21 cellular contexts compared by ENCODE assay signal in the genomic region with DNA sequence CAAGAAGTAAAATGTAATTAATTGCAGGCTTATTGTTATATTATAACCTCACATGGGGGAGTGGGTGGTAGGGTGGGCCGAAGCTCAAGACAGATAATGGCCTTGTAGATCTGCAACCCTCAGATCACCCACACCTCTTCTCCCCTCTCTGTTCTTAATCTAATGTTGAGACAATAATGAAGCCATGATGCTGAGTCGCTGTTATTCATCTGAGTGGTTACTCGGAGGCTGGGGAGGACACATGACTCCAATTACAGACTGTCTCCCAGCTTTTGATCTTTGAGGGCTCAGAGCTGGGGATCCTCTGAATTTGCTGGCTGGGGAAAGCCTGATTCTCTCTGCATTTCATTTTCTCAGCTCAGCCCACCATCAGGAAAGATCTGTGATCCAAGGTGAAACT.
"Had no signal": no experiment of that assay in that cellular context is flagged by ENCODE, and none has a peak within 500 bp of the region (broad histone marks: within the 10 kb centered on the region; RNA-seq: fewer than 3 reads in every experiment).

No MANE protein-coding gene starts in this region.

- H3K4me1 Mint-ChIP-seq: activated CD4-positive, alpha-beta T cell treated with anti-CD3 and anti-CD28 coated beads, Interleukin-2, amount 10 ng/mL, durations not matched to agents 7 days and 5 days; activated CD8-positive, alpha-beta memory T cell treated with anti-CD3 and anti-CD28 coated beads, Interleukin-2, amount 10 ng/mL, durations not matched to agents 7 days and 5 days; activated naive CD8-positive, alpha-beta T cell treated with anti-CD3 and anti-CD28 coated beads, Interleukin-2, amount 50 U/mL, for 24 hours; mesothelial cell of epicardium had no signal

- H3K9me3 ChIP-seq: body of pancreas, thyroid gland had no signal

- H3K4me1 ChIP-seq: body of pancreas, thyroid gland had no signal

- H3K27me3 ChIP-seq: body of pancreas, thyroid gland had no signal

- H3K9me3 Mint-ChIP-seq: activated CD8-positive, alpha-beta T cell treated with anti-CD3 and anti-CD28 coated beads for 36 hours; activated naive CD8-positive, alpha-beta T cell treated with anti-CD3 and anti-CD28 coated beads, Interleukin-2, amount 50 U/mL, for 24 hours; mesothelial cell of epicardium had no signal

- H3K27ac Mint-ChIP-seq: activated CD4-positive, alpha-beta T cell treated with anti-CD3 and anti-CD28 coated beads, Interleukin-2, amount 10 ng/mL, durations not matched to agents 7 days and 5 days; activated CD8-positive, alpha-beta memory T cell treated with anti-CD3 and anti-CD28 coated beads, Interleukin-2, amount 10 ng/mL, durations not matched to agents 7 days and 5 days; activated CD8-positive, alpha-beta T cell treated with anti-CD3 and anti-CD28 coated beads for 36 hours; activated naive CD8-positive, alpha-beta T cell treated with anti-CD3 and anti-CD28 coated beads, Interleukin-2, amount 50 U/mL, for 24 hours; mesothelial cell of epicardium; natural killer cell treated with Interleukin-12 subunit alpha and Interleukin-12 subunit beta and Interleukin-15 and Interleukin-18, amount 100 ng/mL, for 72 hours; progenitor cell of endocrine pancreas had no signal

- H3K4me3 Mint-ChIP-seq: activated CD4-positive, alpha-beta T cell treated with anti-CD3 and anti-CD28 coated beads, Interleukin-2, amount 10 ng/mL, durations not matched to agents 7 days and 5 days; activated CD8-positive, alpha-beta memory T cell treated with anti-CD3 and anti-CD28 coated beads, Interleukin-2, amount 10 ng/mL, durations not matched to agents 7 days and 5 days; activated CD8-positive, alpha-beta T cell treated with anti-CD3 and anti-CD28 coated beads for 36 hours; activated naive CD8-positive, alpha-beta T cell treated with anti-CD3 and anti-CD28 coated beads, Interleukin-2, amount 50 U/mL, for 24 hours; mesothelial cell of epicardium; natural killer cell treated with Interleukin-12 subunit alpha and Interleukin-12 subunit beta and Interleukin-15 and Interleukin-18, amount 100 ng/mL, for 72 hours had no signal

- H3K27me3 Mint-ChIP-seq: activated CD8-positive, alpha-beta memory T cell treated with anti-CD3 and anti-CD28 coated beads, Interleukin-2, amount 10 ng/mL, durations not matched to agents 7 days and 5 days; natural killer cell treated with Interleukin-12 subunit alpha and Interleukin-12 subunit beta and Interleukin-15 and Interleukin-18, amount 100 ng/mL, for 72 hours had no signal

- ATAC-seq: activated CD8-positive, alpha-beta memory T cell treated with anti-CD3 and anti-CD28 coated beads, Interleukin-2, amount 10 ng/mL, durations not matched to agents 7 days and 5 days; activated CD8-positive, alpha-beta T cell treated with anti-CD3 and anti-CD28 coated beads for 36 hours; activated naive CD8-positive, alpha-beta T cell treated with anti-CD3 and anti-CD28 coated beads, Interleukin-2, amount 50 U/mL, for 24 hours; body of pancreas; left lobe of liver; natural killer cell treated with Interleukin-12 subunit alpha and Interleukin-12 subunit beta and Interleukin-15 and Interleukin-18, amount 100 ng/mL, for 72 hours; stimulated activated naive CD8-positive, alpha-beta T cell treated with anti-CD3 and anti-CD28 coated beads, Interleukin-15, Interleukin-2, amounts not matched to agents 100 U/mL and 50 U/mL, for 24 hours had no signal

- H3K27ac ChIP-seq: body of pancreas, thyroid gland, WERI-Rb-1 had no signal

- H3K36me3 ChIP-seq: thyroid gland, WERI-Rb-1 had no signal

- H3K4me3 ChIP-seq: body of pancreas, lung, thyroid gland had no signal

- H3K36me3 Mint-ChIP-seq: activated CD8-positive, alpha-beta memory T cell treated with anti-CD3 and anti-CD28 coated beads, Interleukin-2, amount 10 ng/mL, durations not matched to agents 7 days and 5 days; mesothelial cell of epicardium; natural killer cell treated with Interleukin-12 subunit alpha and Interleukin-12 subunit beta and Interleukin-15 and Interleukin-18, amount 100 ng/mL, for 72 hours had no signal

- DNase-seq: activated CD4-positive, alpha-beta T cell treated with anti-CD3 and anti-CD28 coated beads, Interleukin-2, amount 10 ng/mL, durations not matched to agents 7 days and 5 days; activated CD4-positive, CD25-positive, alpha-beta regulatory T cell treated with anti-CD3 and anti-CD28 coated beads, Interleukin-2, amount 50 U/mL, for 72 hours; activated CD8-positive, alpha-beta memory T cell treated with anti-CD3 and anti-CD28 coated beads, Interleukin-2, amount 10 ng/mL, durations not matched to agents 7 days and 5 days; activated CD8-positive, alpha-beta T cell treated with anti-CD3 and anti-CD28 coated beads for 36 hours; activated effector memory CD4-positive, alpha-beta T cell treated with anti-CD3 and anti-CD28 coated beads, Interleukin-2, amount 50 U/mL, for 16 hours; activated naive CD4-positive, alpha-beta T cell treated with anti-CD3 and anti-CD28 coated beads, Interleukin-2, amount 50 U/mL, for 16 hours; activated naive CD8-positive, alpha-beta T cell treated with anti-CD3 and anti-CD28 coated beads, Interleukin-2, amount 50 U/mL, for 24 hours; activated T-cell treated with anti-CD3 and anti-CD28 coated beads for 4 hours; body of pancreas; erythroblast; kidney; stimulated activated CD4-positive, alpha-beta T cell treated with anti-CD3 and anti-CD28 coated beads, Interleukin-4, amount 100 ng/mL, for 24 hours; stimulated activated naive CD8-positive, alpha-beta T cell treated with anti-CD3 and anti-CD28 coated beads, Interleukin-15, Interleukin-2, amounts not matched to agents 100 U/mL and 50 U/mL, for 24 hours; substantia nigra; thyroid gland; WERI-Rb-1 had no signal
